ENCODE assay signal across 13 cellular contexts in the genomic region with DNA sequence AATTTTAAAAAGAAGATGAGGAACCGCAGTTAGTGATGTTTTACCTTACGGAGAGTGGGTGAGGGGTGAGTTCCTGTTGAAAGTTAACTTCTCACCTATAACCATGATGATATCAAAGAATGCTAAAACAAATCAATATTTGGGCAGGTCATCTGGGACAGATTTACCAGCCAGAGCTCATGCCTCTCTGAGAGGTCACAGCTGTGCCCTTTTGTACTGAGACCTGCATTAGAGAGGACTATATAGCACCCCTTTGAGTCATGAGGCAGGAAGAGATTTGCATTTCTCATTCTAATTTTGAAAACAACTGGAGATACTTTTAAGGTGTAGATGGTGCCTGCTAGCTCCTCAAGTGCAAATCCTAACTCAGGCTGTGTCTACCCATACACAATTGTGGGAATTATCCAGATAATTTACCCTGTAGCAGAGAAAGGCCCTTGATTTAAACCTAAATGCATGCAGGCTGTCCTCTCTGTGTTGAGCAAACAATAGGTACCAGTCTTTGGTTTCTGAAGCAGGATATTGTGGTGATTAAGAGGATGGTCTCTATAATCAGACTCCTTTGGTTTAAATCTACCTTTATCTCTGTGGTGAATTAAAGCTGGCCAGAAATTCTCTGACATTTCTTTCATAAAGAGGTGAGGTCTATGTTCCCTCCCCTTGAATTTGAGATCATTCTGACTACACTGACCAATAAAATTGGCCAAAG. TPM values are rescaled to one million over a fixed set of nuclear protein-coding genes. Genes with fewer than 3 reads are reported as not detected.
DNase-seq lines count a peak whose midpoint lies in the region; ATAC-seq, FAIRE-seq and TF ChIP-seq lines count a peak whose summit lies in the region.
"Had no signal": no experiment of that assay in that cellular context is flagged by ENCODE, and none has a peak within 500 bp of the region (broad histone marks: within the 10 kb centered on the region; RNA-seq: fewer than 3 reads in every experiment).

No MANE protein-coding gene starts in this region.

- no peak for TF ChIP-seq RAD21 in H1 (IDR thresholded peaks at IDR 0.05 in 1 of 2, conservative IDR thresholded peaks at IDR 0.05 in 1 of 2; ENCODE audit: low read depth in 2 of 2, low read length in 2 of 2)

- H3K36me3 Mint-ChIP-seq in CD8-positive, alpha-beta T cell: no peaks in the 10 kb centered on the region
- H3K36me3 Mint-ChIP-seq: stimulated activated naive B cell treated with anti-CD40 and anti-IgM and Interleukin-4, amounts not matched to agents 10 μg/mL and 1 μg/mL and 100 μg/mL, for 72 hours had no signal

- no peak overlapping the region for H2BK20ac ChIP-seq in H1 (ENCODE audit: low read length)

- WGBS in H1 (ENCODE audit: extremely low coverage in 1 of 2, insufficient coverage in 1 of 2, insufficient read length in 1 of 2, insufficient replicate concordance in 2 of 2, low coverage in 1 of 2, low lambda C conversion rate in 2 of 2, missing lambda C conversion rate in 1 of 2), 2 experiments: 69% methylated on average over 2 of the region's 2 CpGs; no CpG with 5 or more reads in 1 of the 2 experiments
- WGBS in heart right ventricle, 2 donors: 94 to 97% methylated on average over 2 of the region's 2 CpGs

- CTCF ChIA-PET in H1 (lab: Charles Lee; ENCODE audit: partially characterized antibody): interaction anchor here (0.6 to 4.3 kb wide), 6 partner anchors 11 to 320 kb away, joined by 3 to 30 read pairs (median 4); no protein-coding TSS in a partner anchor
- CTCF ChIA-PET in CD8-positive, alpha-beta T cell (lab: Charles Lee): no interaction called here

- H3K79me1 ChIP-seq in H1 (ENCODE audit: low read depth, low read length): no peaks in the 10 kb centered on the region

- H4K5ac ChIP-seq in H1 (ENCODE audit: insufficient read length, low read depth, low read length): no peak overlapping the region

- no peak overlapping the region for H3K27ac Mint-ChIP-seq in CD8-positive, alpha-beta T cell
- H3K27ac Mint-ChIP-seq: stimulated activated naive B cell treated with anti-CD40 and anti-IgM and Interleukin-4, amounts not matched to agents 10 μg/mL and 1 μg/mL and 100 μg/mL, for 72 hours had no signal

- H3K4me1 ChIP-seq in H1 (replicated peaks in 1 of 4; ENCODE audit: control insufficient read depth in 3 of 4, insufficient read depth in 4 of 4, low read length in 3 of 4): peaks cover 0 to 4% (median 0%) of the 10 kb centered on the region in 4 experiments; a peak in 4 of 7 replicates
- H3K4me1 ChIP-seq in CD8-positive, alpha-beta T cell (ENCODE audit: insufficient read depth, low read length): no peaks in the 10 kb centered on the region
- H3K4me1 ChIP-seq in heart right ventricle: peaks cover 0 to 53% (median 9%) of the 10 kb centered on the region in 9 donors

- H3K79me2 ChIP-seq in H1 (ENCODE audit: control insufficient read depth in 1 of 2, insufficient read depth in 2 of 2, low read length in 2 of 2): no peaks in the 10 kb centered on the region

- no peak for TF ChIP-seq CTCF in H1 (IDR thresholded peaks at IDR 0.05; ENCODE audit: control extremely low read depth in 1 of 3, insufficient read depth in 1 of 3, low read depth in 1 of 3, low read length in 3 of 3)
- TF ChIP-seq CTCF in CD8-positive, alpha-beta T cell (IDR thresholded peaks at IDR 0.05): no peak
- no peak for TF ChIP-seq CTCF in heart right ventricle (IDR thresholded peaks at IDR 0.05)

- no peak for FAIRE-seq in H1 (lab: Jason Lieb, UNC)

- no peak overlapping the region for H2BK120ac ChIP-seq in H1 (replicated peaks; ENCODE audit: low read depth, low read length)

- TF ChIP-seq POLR2A in H1 (IDR thresholded peaks at IDR 0.05; ENCODE audit: control extremely low read depth in 1 of 2, low read depth in 2 of 2, low read length in 2 of 2): no peak

- no peak for TF ChIP-seq EP300 in H1 (IDR thresholded peaks at IDR 0.05; ENCODE audit: borderline replicate concordance in 1 of 2, low read depth in 2 of 2, low read length in 2 of 2)

- no peak overlapping the region for H2BK12ac ChIP-seq in H1 (ENCODE audit: low read depth, low read length)

- peaks cover 6% of the 10 kb centered on the region for H3K27me3 Mint-ChIP-seq in CD8-positive, alpha-beta T cell (ENCODE audit: low read depth)

- intact Hi-C loops in CD8-positive, alpha-beta T cell (cut with DNase I, micrococcal nuclease): no loop called here
- intact Hi-C loops in heart right ventricle (cut with DNase I): no loop called here

- no peak overlapping the region for H4K8ac ChIP-seq in H1 (ENCODE audit: extremely low read depth, insufficient read depth, low read length)

- H3K56ac ChIP-seq in H1 (replicated peaks; ENCODE audit: insufficient read length, low read depth, low read length): no peak overlapping the region

- H3K4ac ChIP-seq in H1 (replicated peaks; ENCODE audit: insufficient read length, low read depth, low read length): no peak overlapping the region

- DNase-seq in H1 (ENCODE audit: low read depth in 1 of 2, low spot score in 2 of 2): no peak
- DNase-seq in NCI-H524 treated with DMSO at 0.1 percent for 48 hours (lab: John Stamatoyannopoulos, UW): no peak
- DNase-seq in GF-D8 (lab: John Stamatoyannopoulos, UW): no peak
- DNase-seq in CD8-positive, alpha-beta T cell: no peak
- DNase-seq in heart right ventricle: no peak
- DNase-seq: C1 segment of cervical spinal cord; colonic mucosa; NCI-H1105 treated with DMSO at 0.1 percent for 48 hours; retina; stimulated activated naive B cell treated with anti-CD40 and anti-IgM and Interleukin-4, amounts not matched to agents 10 μg/mL and 1 μg/mL and 100 μg/mL, for 72 hours had no signal

- H3K4me3 ChIP-seq in H1 (ENCODE audit: extremely low read depth in 1 of 4, insufficient read depth in 2 of 4, low read depth in 3 of 4, low read length in 4 of 4): no peak overlapping the region; a peak in 1 of 8 replicates
- no peak overlapping the region for H3K4me3 ChIP-seq in CD8-positive, alpha-beta T cell (ENCODE audit: low read depth, low read length)
- no peak overlapping the region for H3K4me3 ChIP-seq in heart right ventricle
- H3K4me3 ChIP-seq: colonic mucosa had no signal

- H3K4me2 ChIP-seq in H1 (ENCODE audit: insufficient read depth in 1 of 2, low read depth in 2 of 2, low read length in 2 of 2): peak overlapping the region in 1 of 2 experiments; percentile 39; a peak in 1 of 4 replicates

- H2BK5ac ChIP-seq in H1 (ENCODE audit: low read depth, low read length): peak overlapping the region; percentile 66; the same call in 1 of the 2 replicates

- H3K9me3 ChIP-seq in H1 (ENCODE audit: insufficient read depth in 2 of 2, low read depth in 1 of 2, low read length in 1 of 2): no peaks in the 10 kb centered on the region
- no peaks in the 10 kb centered on the region for H3K9me3 ChIP-seq in CD8-positive, alpha-beta T cell (ENCODE audit: low read length)
- no peaks in the 10 kb centered on the region for H3K9me3 ChIP-seq in heart right ventricle
- H3K9me3 ChIP-seq: colonic mucosa had no signal

- no peak overlapping the region for H2BK15ac ChIP-seq in H1 (ENCODE audit: low read length)

- H3K27ac ChIP-seq in H1 (ENCODE audit: low read depth, low read length) (no peak overlapping the region), heart right ventricle (no peak overlapping the region)
- H3K27ac ChIP-seq in CD8-positive, alpha-beta T cell (ENCODE audit: low read depth, low read length): no peak overlapping the region
- H3K27ac ChIP-seq: colonic mucosa had no signal

- ATAC-seq in GM18508 (IDR thresholded peaks at IDR 0.05; ENCODE audit: insufficient read depth, unreplicated experiment) (peak; percentile 54), GM21526 (IDR thresholded peaks at IDR 0.05; ENCODE audit: low FRiP score, unreplicated experiment) (peak; percentile 94), HG03139 (IDR thresholded peaks at IDR 0.05; ENCODE audit: unreplicated experiment) (peak; percentile 87), heart right ventricle (no peak)
- no peak for ATAC-seq in CD8-positive, alpha-beta T cell
- ATAC-seq: stimulated activated naive B cell treated with anti-CD40 and anti-IgM and Interleukin-4, amounts not matched to agents 10 μg/mL and 1 μg/mL and 100 μg/mL, for 72 hours had no signal

- no peak overlapping the region for H3K14ac ChIP-seq in H1 (ENCODE audit: insufficient read length)

- H3K36me3 ChIP-seq in H1 (ENCODE audit: control insufficient read depth in 2 of 4, insufficient read depth in 4 of 4, low read length in 3 of 4) (no peaks in the 10 kb centered on the region), heart right ventricle (no peaks in the 10 kb centered on the region)
- no peaks in the 10 kb centered on the region for H3K36me3 ChIP-seq in CD8-positive, alpha-beta T cell (ENCODE audit: insufficient read depth, low read length)
- H3K36me3 ChIP-seq: colonic mucosa had no signal

- H3K4me3 Mint-ChIP-seq in CD8-positive, alpha-beta T cell: no peak overlapping the region
- H3K4me3 Mint-ChIP-seq: stimulated activated naive B cell treated with anti-CD40 and anti-IgM and Interleukin-4, amounts not matched to agents 10 μg/mL and 1 μg/mL and 100 μg/mL, for 72 hours had no signal

- H3K9ac ChIP-seq in H1 (replicated peaks in 1 of 4; ENCODE audit: extremely low read depth in 1 of 4, low read depth in 3 of 4, low read length in 3 of 4): no peak overlapping the region

- no peak overlapping the region for H4K91ac ChIP-seq in H1 (replicated peaks; ENCODE audit: insufficient read length, low read length)

- H2AFZ ChIP-seq in H1 (ENCODE audit: low read length): peak overlapping the region; percentile 15; the same call in 1 of the 2 replicates

- no peaks in the 10 kb centered on the region for H4K20me1 ChIP-seq in H1 (replicated peaks in 1 of 2; ENCODE audit: control insufficient read depth in 1 of 2, insufficient read depth in 2 of 2, low read length in 2 of 2)

- H3K4me1 Mint-ChIP-seq in CD8-positive, alpha-beta T cell (ENCODE audit: low read depth): no peaks in the 10 kb centered on the region
- H3K4me1 Mint-ChIP-seq: stimulated activated naive B cell treated with anti-CD40 and anti-IgM and Interleukin-4, amounts not matched to agents 10 μg/mL and 1 μg/mL and 100 μg/mL, for 72 hours had no signal

- H3K27me3 ChIP-seq in H1 (replicated peaks in 1 of 4; ENCODE audit: control insufficient read depth in 3 of 4, extremely low read depth in 1 of 4, insufficient read depth in 3 of 4, low read length in 3 of 4): no peaks in the 10 kb centered on the region
- no peaks in the 10 kb centered on the region for H3K27me3 ChIP-seq in CD8-positive, alpha-beta T cell (ENCODE audit: insufficient read depth, low read length)
- H3K27me3 ChIP-seq in heart right ventricle: no peaks in the 10 kb centered on the region
- H3K27me3 ChIP-seq: colonic mucosa had no signal

- POLR2A ChIA-PET in H1 (lab: Charles Lee; ENCODE audit: partially characterized antibody): no interaction called here
- POLR2A ChIA-PET in CD8-positive, alpha-beta T cell (lab: Charles Lee): no interaction called here

- H2AK5ac ChIP-seq in H1 (ENCODE audit: low read depth, low read length): no peak overlapping the region

- H3K23ac ChIP-seq in H1 (ENCODE audit: insufficient read length): no peak overlapping the region

- no peaks in the 10 kb centered on the region for H3K9me3 Mint-ChIP-seq in CD8-positive, alpha-beta T cell
- H3K9me3 Mint-ChIP-seq: stimulated activated naive B cell treated with anti-CD40 and anti-IgM and Interleukin-4, amounts not matched to agents 10 μg/mL and 1 μg/mL and 100 μg/mL, for 72 hours had no signal

- H3K18ac ChIP-seq in H1 (ENCODE audit: extremely low read depth, low read length): peak overlapping the region; percentile 62; the same call in 1 of the 2 replicates

- no peaks in the 10 kb centered on the region for H3K23me2 ChIP-seq in H1 (ENCODE audit: low read depth, low read length)

RNA-seq across cellular contexts. Expression of a gene that starts 5.8 kb away (rescaled TPM):
- total RNA-seq in H1 (2021; fragmentation: NEBNext Ultra II Directional; extraction: Animal tissue kit (Norgen Biotek cat#: 25700)): not detected in 2 replicates
- polyA plus RNA-seq in H1 (2011; rRNA removed) (not detected in 2 replicates), heart right ventricle (not detected)
- not detected for polyA plus RNA-seq in H1 (2011; cell fraction: cytosol; rRNA removed)
- polyA plus RNA-seq in H1 (2011; cell fraction: nucleus; rRNA removed): not detected
- not detected in 4 replicates for polyA plus RNA-seq in H1 (2012, experiment 1 of 2)
- polyA plus RNA-seq in H1 (2012, experiment 2 of 2): not detected
- polyA plus RNA-seq in H1 (2013, experiment 1 of 2): not detected
- polyA plus RNA-seq in H1 (2013, experiment 2 of 2): not detected
- polyA minus RNA-seq in H1 (2011; rRNA and poly(A)+ RNA removed): not detected in 2 replicates
- polyA minus RNA-seq in H1 (2011; cell fraction: cytosol; rRNA and poly(A)+ RNA removed): not detected
- not detected for polyA minus RNA-seq in H1 (2011; cell fraction: nucleus; rRNA and poly(A)+ RNA removed)
- total RNA-seq in CD8-positive, alpha-beta T cell: not detected
- total RNA-seq in heart right ventricle: not detected

Comparison
In these comparisons a context has a peak if more than half of its experiments do, and no peak if none do; other contexts are left out.
1. ATAC-seq: peak in GM18508 (single experiment), GM21526 (single experiment) and HG03139 (single experiment); none in CD8-positive, alpha-beta T cell (single experiment) and heart right ventricle (0 of 8).